In genomic region chr18:62335494-62335893, GRCh38 we compare ENCODE assay signal across 22 cellular contexts.
"Had no signal": no experiment of that assay in that cellular context is flagged by ENCODE, and none has a peak within 500 bp of the region (broad histone marks: within the 10 kb centered on the region; RNA-seq: fewer than 3 reads in every experiment).

No MANE protein-coding gene starts in this region.

- H3K4me2 ChIP-seq: hepatocyte, neural progenitor cell had no signal

- H3K4me3 Mint-ChIP-seq: natural killer cell treated with Interleukin-12 subunit alpha and Interleukin-12 subunit beta and Interleukin-15 and Interleukin-18, amount 100 ng/mL, for 72 hours; neural progenitor cell had no signal

- H3K27me3 ChIP-seq: neural progenitor cell, ovary, right atrium auricular region, thyroid gland, upper lobe of left lung, vagina had no signal

- H3K27ac Mint-ChIP-seq: natural killer cell treated with Interleukin-12 subunit alpha and Interleukin-12 subunit beta and Interleukin-15 and Interleukin-18, amount 100 ng/mL, for 72 hours; neural progenitor cell had no signal

- H3K4me1 ChIP-seq: sigmoid colon, thyroid gland, upper lobe of left lung had no signal

- H3K36me3 Mint-ChIP-seq: natural killer cell treated with Interleukin-12 subunit alpha and Interleukin-12 subunit beta and Interleukin-15 and Interleukin-18, amount 100 ng/mL, for 72 hours; neural progenitor cell had no signal

- DNase-seq: dermis blood vessel endothelial cell; erythroblast; foreskin melanocyte; head of caudate nucleus; left colon; left ventricle myocardium superior; mesenchymal stem cell; midbrain; nucleus accumbens; ovary; sigmoid colon; small intestine; stimulated activated CD4-positive, alpha-beta T cell treated with anti-CD3 and anti-CD28 coated beads, Interleukin-2, amount 100 ng/mL, for 48 hours; stimulated activated naive CD4-positive, alpha-beta T cell treated with Interleukin-2 at 50 U/mL for 16 hours; thyroid gland; upper lobe of left lung had no signal

- H3K36me3 ChIP-seq: neural progenitor cell, ovary, right atrium auricular region, sigmoid colon, thyroid gland, upper lobe of left lung, vagina had no signal

- ATAC-seq: left colon; left ventricle myocardium superior; natural killer cell treated with Interleukin-12 subunit alpha and Interleukin-12 subunit beta and Interleukin-15 and Interleukin-18, amount 100 ng/mL, for 72 hours had no signal

- H2AFZ ChIP-seq: hepatocyte, neural progenitor cell had no signal

- H3K9me3 Mint-ChIP-seq: natural killer cell treated with Interleukin-12 subunit alpha and Interleukin-12 subunit beta and Interleukin-15 and Interleukin-18, amount 100 ng/mL, for 72 hours; neural progenitor cell had no signal

- H3K79me2 ChIP-seq: hepatocyte had no signal

- H3K4me3 ChIP-seq: hepatocyte, lung, neural progenitor cell, ovary, right atrium auricular region, sigmoid colon, thyroid gland, upper lobe of left lung, vagina had no signal

- H3K9ac ChIP-seq: neural progenitor cell had no signal

- H3K27ac ChIP-seq: hepatocyte, neural progenitor cell, ovary, right atrium auricular region, sigmoid colon, thyroid gland, upper lobe of left lung, vagina had no signal

- H3K9me3 ChIP-seq: ovary, right atrium auricular region, sigmoid colon, thyroid gland, upper lobe of left lung, vagina had no signal
